8 cellular contexts compared by ENCODE assay signal in genomic region chr17:3965123-3965800, GRCh38. TPM values are rescaled to one million over a fixed set of nuclear protein-coding genes. Genes with fewer than 3 reads are reported as not detected.
DNase-seq lines count a peak whose midpoint lies in the region; ATAC-seq, FAIRE-seq and TF ChIP-seq lines count a peak whose summit lies in the region.

No MANE protein-coding gene starts in this region.

- H2AFZ ChIP-seq in H1 (ENCODE audit: low read length), result peak overlapping the region; percentile 88

- H3K36me3 Mint-ChIP-seq in activated CD4-positive, alpha-beta T cell treated with anti-CD3 and anti-CD28 coated beads, Interleukin-2, amount 10 ng/mL, durations not matched to agents 7 days and 5 days (ENCODE audit: low read depth), result peaks cover 24% of the 10 kb centered on the region
- peaks cover 14% of the 10 kb centered on the region for H3K36me3 Mint-ChIP-seq in stimulated activated effector memory CD8-positive, alpha-beta T cell treated with anti-CD3 and anti-CD28 coated beads, Interleukin-12 subunit alpha, Interleukin-12 subunit beta, amount 100 ng/mL, for 72 hours

- TF ChIP-seq RAD21 in H1 (IDR thresholded peaks at IDR 0.05 in 1 of 2, conservative IDR thresholded peaks at IDR 0.05 in 1 of 2; ENCODE audit: low read depth in 2 of 2, low read length in 2 of 2), result peak in 1 of 2 experiments; percentile 20; a peak in 1 of 4 replicates

- peak overlapping the region; percentile 63 for H4K5ac ChIP-seq in H1 (ENCODE audit: insufficient read length, low read depth, low read length)

- no peaks in the 10 kb centered on the region for H3K9me3 ChIP-seq in H1 (ENCODE audit: insufficient read depth in 2 of 2, low read depth in 1 of 2, low read length in 1 of 2)

- H3K27ac ChIP-seq in H1 (ENCODE audit: low read depth, low read length), result no peak overlapping the region

- peaks cover 2 to 27% (median 15%) of the 10 kb centered on the region in 4 experiments; a peak in 6 of 7 replicates for H3K27me3 ChIP-seq in H1 (replicated peaks in 1 of 4; ENCODE audit: control insufficient read depth in 3 of 4, extremely low read depth in 1 of 4, insufficient read depth in 3 of 4, low read length in 3 of 4)

- H2BK120ac ChIP-seq in H1 (replicated peaks; ENCODE audit: low read depth, low read length), result peak overlapping the region; percentile 44

- H4K8ac ChIP-seq in H1 (ENCODE audit: extremely low read depth, insufficient read depth, low read length), result peak overlapping the region; percentile 7; the same call in 1 of the 2 replicates

- H3K4me2 ChIP-seq in H1 (ENCODE audit: insufficient read depth in 1 of 2, low read depth in 2 of 2, low read length in 2 of 2), result peak overlapping the region; percentile 58 to 80

- FAIRE-seq in H1 (lab: Jason Lieb, UNC), result no peak

- ATAC-seq in HG02571 (IDR thresholded peaks at IDR 0.05; ENCODE audit: unreplicated experiment) (peak; percentile 41), HG03571 (IDR thresholded peaks at IDR 0.05; ENCODE audit: unreplicated experiment) (no peak)
- ATAC-seq in stimulated activated effector memory CD8-positive, alpha-beta T cell treated with anti-CD3 and anti-CD28 coated beads, Interleukin-12 subunit alpha, Interleukin-12 subunit beta, amount 100 ng/mL, for 72 hours, result peak; percentile 71

- H3K27me3 Mint-ChIP-seq in activated CD4-positive, alpha-beta T cell treated with anti-CD3 and anti-CD28 coated beads, Interleukin-2, amount 10 ng/mL, durations not matched to agents 7 days and 5 days, result no peaks in the 10 kb centered on the region

- no peak overlapping the region; the same call in 1 of the 2 replicates for H2BK20ac ChIP-seq in H1 (ENCODE audit: low read length)

- H3K4ac ChIP-seq in H1 (replicated peaks; ENCODE audit: insufficient read length, low read depth, low read length), result no peak overlapping the region

- H3K18ac ChIP-seq in H1 (ENCODE audit: extremely low read depth, low read length), result peak overlapping the region; percentile 95

- H3K79me1 ChIP-seq in H1 (ENCODE audit: low read depth, low read length), result no peaks in the 10 kb centered on the region

- H3K9ac ChIP-seq in H1 (replicated peaks in 1 of 4; ENCODE audit: extremely low read depth in 1 of 4, low read depth in 3 of 4, low read length in 3 of 4), result no peak overlapping the region

- DNase-seq in COLO668 (lab: John Stamatoyannopoulos, UW; ENCODE audit: unreplicated experiment) (peak; percentile 71), NCI-H526 treated with DMSO at 0.1 percent for 48 hours (lab: John Stamatoyannopoulos, UW) (peak; percentile 59), H1 (ENCODE audit: low read depth in 1 of 2, low spot score in 2 of 2) (peak in 1 of 2 experiments; percentile 80), mucosa of gallbladder (ENCODE audit: low spot score) (peak; percentile 70)
- peak; percentile 83 for DNase-seq in activated CD4-positive, alpha-beta T cell treated with anti-CD3 and anti-CD28 coated beads, Interleukin-2, amount 10 ng/mL, durations not matched to agents 7 days and 5 days
- DNase-seq in stimulated activated effector memory CD8-positive, alpha-beta T cell treated with anti-CD3 and anti-CD28 coated beads, Interleukin-12 subunit alpha, Interleukin-12 subunit beta, amount 100 ng/mL, for 72 hours (ENCODE audit: low spot score in 2 of 2), result peak; percentile 56 to 87

- no peak overlapping the region for H2AK5ac ChIP-seq in H1 (ENCODE audit: low read depth, low read length)

- H2BK5ac ChIP-seq in H1 (ENCODE audit: low read depth, low read length), result peak overlapping the region; percentile 87; the same call in 1 of the 2 replicates

- CTCF ChIA-PET in activated CD4-positive, alpha-beta T cell treated with anti-CD3 and anti-CD28 coated beads, Interleukin-2, amount 10 ng/mL, durations not matched to agents 7 days and 5 days (lab: Charles Lee), result interaction anchor here (0.5 to 2.1 kb wide), 12 partner anchors 8 to 516 kb away, joined by 3 to 12 read pairs (median 5); partner anchors contain the start of genes CAMKK1, CYB5D2 and ZZEF1
- CTCF ChIA-PET in H1 (lab: Charles Lee; ENCODE audit: partially characterized antibody), result interaction anchor here (0.6 to 2.5 kb wide), 14 partner anchors 9 to 193 kb away, joined by 3 to 11 read pairs (median 3); no protein-coding TSS in a partner anchor

- POLR2A ChIA-PET in activated CD4-positive, alpha-beta T cell treated with anti-CD3 and anti-CD28 coated beads, Interleukin-2, amount 10 ng/mL, durations not matched to agents 7 days and 5 days (lab: Charles Lee), result interaction anchor here (0.6 to 1.1 kb wide), 6 partner anchors 9 to 236 kb away, joined by 3 to 4 read pairs (median 3); no protein-coding TSS in a partner anchor
- POLR2A ChIA-PET in H1 (lab: Charles Lee; ENCODE audit: partially characterized antibody), result interaction anchor here (0.6 to 1.4 kb wide), 8 partner anchors 9 to 109 kb away, joined by 3 to 5 read pairs (median 4); no protein-coding TSS in a partner anchor

- TF ChIP-seq POLR2A in H1 (IDR thresholded peaks at IDR 0.05; ENCODE audit: control extremely low read depth in 1 of 2, low read depth in 2 of 2, low read length in 2 of 2), result no peak

- 26% methylated on average over 11 of the region's 17 CpGs; no CpG with 5 or more reads in 1 of the 2 experiments for WGBS in H1 (ENCODE audit: extremely low coverage in 1 of 2, insufficient coverage in 1 of 2, insufficient read length in 1 of 2, insufficient replicate concordance in 2 of 2, low coverage in 1 of 2, low lambda C conversion rate in 2 of 2, missing lambda C conversion rate in 1 of 2), 2 experiments

- H3K56ac ChIP-seq in H1 (replicated peaks; ENCODE audit: insufficient read length, low read depth, low read length), result no peak overlapping the region

- no peaks in the 10 kb centered on the region for H3K36me3 ChIP-seq in H1 (ENCODE audit: control insufficient read depth in 2 of 4, insufficient read depth in 4 of 4, low read length in 3 of 4)

- H3K79me2 ChIP-seq in H1 (ENCODE audit: control insufficient read depth in 1 of 2, insufficient read depth in 2 of 2, low read length in 2 of 2), result no peaks in the 10 kb centered on the region

- no peak for TF ChIP-seq CTCF in H1 (IDR thresholded peaks at IDR 0.05; ENCODE audit: control extremely low read depth in 1 of 3, insufficient read depth in 1 of 3, low read depth in 1 of 3, low read length in 3 of 3)

- H3K4me1 Mint-ChIP-seq in activated CD4-positive, alpha-beta T cell treated with anti-CD3 and anti-CD28 coated beads, Interleukin-2, amount 10 ng/mL, durations not matched to agents 7 days and 5 days, result peaks cover 44% of the 10 kb centered on the region
- H3K4me1 Mint-ChIP-seq in stimulated activated effector memory CD8-positive, alpha-beta T cell treated with anti-CD3 and anti-CD28 coated beads, Interleukin-12 subunit alpha, Interleukin-12 subunit beta, amount 100 ng/mL, for 72 hours, result peaks cover 47% of the 10 kb centered on the region

- no peaks in the 10 kb centered on the region for H3K9me3 Mint-ChIP-seq in activated CD4-positive, alpha-beta T cell treated with anti-CD3 and anti-CD28 coated beads, Interleukin-2, amount 10 ng/mL, durations not matched to agents 7 days and 5 days
- no peaks in the 10 kb centered on the region for H3K9me3 Mint-ChIP-seq in stimulated activated effector memory CD8-positive, alpha-beta T cell treated with anti-CD3 and anti-CD28 coated beads, Interleukin-12 subunit alpha, Interleukin-12 subunit beta, amount 100 ng/mL, for 72 hours

- no peak overlapping the region; the same call in 1 of the 2 replicates for H2BK12ac ChIP-seq in H1 (ENCODE audit: low read depth, low read length)

- peaks cover 6% of the 10 kb centered on the region; the same call in 1 of the 2 replicates for H3K23me2 ChIP-seq in H1 (ENCODE audit: low read depth, low read length)

- peak overlapping the region; percentile 46; the same call in 1 of the 2 replicates for H2BK15ac ChIP-seq in H1 (ENCODE audit: low read length)

- peak overlapping the region; percentile 22 to 80 (median 56) for H3K4me3 ChIP-seq in H1 (ENCODE audit: extremely low read depth in 1 of 4, insufficient read depth in 2 of 4, low read depth in 3 of 4, low read length in 4 of 4)

- H3K27ac Mint-ChIP-seq in activated CD4-positive, alpha-beta T cell treated with anti-CD3 and anti-CD28 coated beads, Interleukin-2, amount 10 ng/mL, durations not matched to agents 7 days and 5 days, result peak overlapping the region; percentile 92
- peak overlapping the region; percentile 90 for H3K27ac Mint-ChIP-seq in stimulated activated effector memory CD8-positive, alpha-beta T cell treated with anti-CD3 and anti-CD28 coated beads, Interleukin-12 subunit alpha, Interleukin-12 subunit beta, amount 100 ng/mL, for 72 hours

- peaks cover 3 to 18% (median 10%) of the 10 kb centered on the region in 4 experiments for H3K4me1 ChIP-seq in H1 (replicated peaks in 1 of 4; ENCODE audit: control insufficient read depth in 3 of 4, insufficient read depth in 4 of 4, low read length in 3 of 4)

- no peak overlapping the region for H3K23ac ChIP-seq in H1 (ENCODE audit: insufficient read length)

- H3K4me3 Mint-ChIP-seq in activated CD4-positive, alpha-beta T cell treated with anti-CD3 and anti-CD28 coated beads, Interleukin-2, amount 10 ng/mL, durations not matched to agents 7 days and 5 days, result peak overlapping the region; percentile 86
- peak overlapping the region; percentile 82 for H3K4me3 Mint-ChIP-seq in stimulated activated effector memory CD8-positive, alpha-beta T cell treated with anti-CD3 and anti-CD28 coated beads, Interleukin-12 subunit alpha, Interleukin-12 subunit beta, amount 100 ng/mL, for 72 hours

- no peak for TF ChIP-seq EP300 in H1 (IDR thresholded peaks at IDR 0.05; ENCODE audit: borderline replicate concordance in 1 of 2, low read depth in 2 of 2, low read length in 2 of 2)

- peaks cover 0 to 8% of the 10 kb centered on the region in 2 experiments for H4K20me1 ChIP-seq in H1 (replicated peaks in 1 of 2; ENCODE audit: control insufficient read depth in 1 of 2, insufficient read depth in 2 of 2, low read length in 2 of 2)

- H4K91ac ChIP-seq in H1 (replicated peaks; ENCODE audit: insufficient read length, low read length), result peak overlapping the region; percentile 67

- no peak overlapping the region for H3K14ac ChIP-seq in H1 (ENCODE audit: insufficient read length)

RNA-seq across cellular contexts. Expression of gene ATP2A3, which starts 1.0 kb away (rescaled TPM):
- total RNA-seq in activated CD4-positive, alpha-beta T cell treated with anti-CD3 and anti-CD28 coated beads, Interleukin-2, amount 10 ng/mL, durations not matched to agents 7 days and 5 days, result 100 to 1,000 TPM; 294 to 329 TPM
- total RNA-seq in H1 (2021; fragmentation: NEBNext Ultra II Directional; extraction: Animal tissue kit (Norgen Biotek cat#: 25700)), result 32.0 and 32.5 TPM in 2 replicates
- polyA plus RNA-seq in H1 (2011; rRNA removed), result 18.4 and 28.7 TPM in 2 replicates
- polyA plus RNA-seq in H1 (2011; cell fraction: cytosol; rRNA removed), result 17.3 TPM
- 53.0 TPM for polyA plus RNA-seq in H1 (2011; cell fraction: nucleus; rRNA removed)
- polyA plus RNA-seq in H1 (2012, experiment 1 of 2), result 15.4 to 27.6 TPM (median 23.1 TPM) in 4 replicates
- 16.2 TPM for polyA plus RNA-seq in H1 (2012, experiment 2 of 2)
- 40.2 TPM for polyA plus RNA-seq in H1 (2013, experiment 1 of 2)
- 37.1 TPM for polyA plus RNA-seq in H1 (2013, experiment 2 of 2)
- polyA minus RNA-seq in H1 (2011; rRNA and poly(A)+ RNA removed), result 12.7 and 14.2 TPM in 2 replicates
- 13.9 TPM for polyA minus RNA-seq in H1 (2011; cell fraction: cytosol; rRNA and poly(A)+ RNA removed)
- polyA minus RNA-seq in H1 (2011; cell fraction: nucleus; rRNA and poly(A)+ RNA removed), result 22.1 TPM
- total RNA-seq in mucosa of gallbladder, result 96.5 TPM

RNA-seq across cellular contexts. Expression of gene P2RX1, which starts 49.0 kb away (rescaled TPM):
- under 1 TPM in 1 of 2 experiments, not detected in 1; 0.12 TPM for total RNA-seq in activated CD4-positive, alpha-beta T cell treated with anti-CD3 and anti-CD28 coated beads, Interleukin-2, amount 10 ng/mL, durations not matched to agents 7 days and 5 days
- total RNA-seq in H1 (2021; fragmentation: NEBNext Ultra II Directional; extraction: Animal tissue kit (Norgen Biotek cat#: 25700)), result 0.19 and 0.45 TPM in 2 replicates
- 1.1 and 1.6 TPM in 2 replicates for polyA plus RNA-seq in H1 (2011; rRNA removed)
- polyA plus RNA-seq in H1 (2011; cell fraction: cytosol; rRNA removed), result 1.2 TPM
- 4.8 TPM for polyA plus RNA-seq in H1 (2011; cell fraction: nucleus; rRNA removed)
- 0.48 to 1.1 TPM (median 0.83 TPM) in 4 replicates for polyA plus RNA-seq in H1 (2012, experiment 1 of 2)
- polyA plus RNA-seq in H1 (2012, experiment 2 of 2), result 0.29 TPM
- 0.83 TPM for polyA plus RNA-seq in H1 (2013, experiment 1 of 2)
- polyA plus RNA-seq in H1 (2013, experiment 2 of 2), result 0.64 TPM
- polyA minus RNA-seq in H1 (2011; rRNA and poly(A)+ RNA removed), result 0.51 and 1.0 TPM in 2 replicates
- 0.66 TPM for polyA minus RNA-seq in H1 (2011; cell fraction: cytosol; rRNA and poly(A)+ RNA removed)
- 1.1 TPM for polyA minus RNA-seq in H1 (2011; cell fraction: nucleus; rRNA and poly(A)+ RNA removed)
- total RNA-seq in mucosa of gallbladder, result 2.8 TPM
